19 cellular contexts compared by ENCODE assay signal in genomic region chr13:25775986-25776385, GRCh38.
"Had no signal": no experiment of that assay in that cellular context is flagged by ENCODE, and none has a peak within 500 bp of the region (broad histone marks: within the 10 kb centered on the region; RNA-seq: fewer than 3 reads in every experiment).

No MANE protein-coding gene starts in this region.

- H3K4me1 ChIP-seq: left ventricle myocardium inferior, lower lobe of right lung, suprapubic skin, thyroid gland had no signal

- H3K9me3 ChIP-seq: gastrocnemius medialis, left ventricle myocardium inferior, lower lobe of right lung, suprapubic skin, thyroid gland had no signal

- H3K27me3 ChIP-seq: gastrocnemius medialis, suprapubic skin, thyroid gland had no signal

- H3K27ac ChIP-seq: coronary artery, gastrocnemius medialis, left ventricle myocardium inferior, lower lobe of right lung, suprapubic skin, thyroid gland had no signal

- H3K36me3 ChIP-seq: gastrocnemius medialis, left ventricle myocardium inferior, lower lobe of right lung, suprapubic skin, thyroid gland had no signal

- ATAC-seq: gastrocnemius medialis; lower lobe of right lung; natural killer cell treated with Interleukin-12 subunit alpha and Interleukin-12 subunit beta and Interleukin-15 and Interleukin-18, amount 100 ng/mL, for 72 hours; right cardiac atrium; stimulated activated effector memory CD8-positive, alpha-beta T cell treated with anti-CD3 and anti-CD28 coated beads, Interleukin-12 subunit alpha, Interleukin-12 subunit beta, amount 100 ng/mL, for 72 hours; stimulated activated naive CD8-positive, alpha-beta T cell treated with anti-CD3 and anti-CD28 coated beads, Interleukin-15, Interleukin-2, amounts not matched to agents 100 U/mL and 50 U/mL, for 24 hours had no signal

- H3K4me3 ChIP-seq: coronary artery, gastrocnemius medialis, left ventricle myocardium inferior, lower lobe of right lung, smooth muscle cell, suprapubic skin, thyroid gland had no signal

- DNase-seq: effector CD4-positive, alpha-beta T cell; gastrocnemius medialis; glutamatergic neuron; immature natural killer cell; kidney; left cardiac atrium; left ventricle myocardium inferior; lower lobe of right lung; midbrain; right cardiac atrium; stimulated activated CD4-positive, alpha-beta T cell treated with anti-CD3 and anti-CD28 coated beads, Interleukin-4, amount 100 ng/mL, for 1 hour; stimulated activated CD8-positive, alpha-beta memory T cell treated with anti-CD3 and anti-CD28 coated beads, Interleukin-4, amount 100 ng/mL, for 48 hours; stimulated activated naive CD8-positive, alpha-beta T cell treated with anti-CD3 and anti-CD28 coated beads, Interleukin-15, Interleukin-2, amounts not matched to agents 100 U/mL and 50 U/mL, for 24 hours; thyroid gland had no signal
